8 cellular contexts compared by ENCODE assay signal in genomic region chr12:116955382-116956021, GRCh38. TPM values are rescaled to one million over a fixed set of nuclear protein-coding genes. Genes with fewer than 3 reads are reported as not detected.
DNase-seq lines count a peak whose midpoint lies in the region; ATAC-seq and TF ChIP-seq lines count a peak whose summit lies in the region.

No MANE protein-coding gene starts in this region.

- H3K9me3 Mint-ChIP-seq in activated T-cell treated with anti-CD3 and anti-CD28 coated beads, Interleukin-2, amount 50 U/mL, for 72 hours, result no peaks in the 10 kb centered on the region

- no peak overlapping the region for H3K27ac Mint-ChIP-seq in activated T-cell treated with anti-CD3 and anti-CD28 coated beads, Interleukin-2, amount 50 U/mL, for 72 hours

- DNase-seq in DMS53 (lab: John Stamatoyannopoulos, UW), result peak; percentile 67
- peak; percentile 52 for DNase-seq in HT-29 (ENCODE audit: low spot score)
- peak; percentile 73 for DNase-seq in kidney glomerular epithelial cell (lab: John Stamatoyannopoulos, UW)
- DNase-seq in AG20443 (ENCODE audit: low spot score), result no peak
- DNase-seq in activated T-cell treated with anti-CD3 and anti-CD28 coated beads, Interleukin-2, amount 50 U/mL, for 72 hours, result no peak

- no peaks in the 10 kb centered on the region for H3K36me3 Mint-ChIP-seq in activated T-cell treated with anti-CD3 and anti-CD28 coated beads, Interleukin-2, amount 50 U/mL, for 72 hours (ENCODE audit: insufficient read depth in 2 of 2)

- H3K27ac ChIP-seq in VCaP, result peak overlapping the region; percentile 30

- peak; percentile 80 for TF ChIP-seq CTCF in VCaP (conservative IDR thresholded peaks at IDR 0.05)

- H3K4me3 Mint-ChIP-seq in activated T-cell treated with anti-CD3 and anti-CD28 coated beads, Interleukin-2, amount 50 U/mL, for 72 hours, result no peak overlapping the region

- ATAC-seq in GM18505 (IDR thresholded peaks at IDR 0.05; ENCODE audit: unreplicated experiment) (no peak), HG03354 (IDR thresholded peaks at IDR 0.05; ENCODE audit: poor library complexity, severe bottlenecking, unreplicated experiment) (no peak)
- ATAC-seq in activated T-cell treated with anti-CD3 and anti-CD28 coated beads, Interleukin-2, amount 50 U/mL, for 72 hours (replicated peaks in 1 of 2), result no peak

- H3K4me1 Mint-ChIP-seq in activated T-cell treated with anti-CD3 and anti-CD28 coated beads, Interleukin-2, amount 50 U/mL, for 72 hours (ENCODE audit: low read depth), result peaks cover 25% of the 10 kb centered on the region

- no peaks in the 10 kb centered on the region for H3K27me3 Mint-ChIP-seq in activated T-cell treated with anti-CD3 and anti-CD28 coated beads, Interleukin-2, amount 50 U/mL, for 72 hours (ENCODE audit: low read depth)

- no peak for TF ChIP-seq POLR2A in GM18505 (IDR thresholded peaks at IDR 0.05; ENCODE audit: borderline replicate concordance, extremely low read depth, insufficient read depth, insufficient read length)

RNA-seq across cellular contexts. Expression of gene FBXW8, which starts 44.8 kb away (rescaled TPM):
- total RNA-seq in HT-29 (2014; rRNA removed; shearing (Covaris generic)), result 10.0 and 13.1 TPM in 2 replicates
- 10 to 100 TPM; 10.0 to 10.4 TPM for total RNA-seq in activated T-cell treated with anti-CD3 and anti-CD28 coated beads, Interleukin-2, amount 50 U/mL, for 72 hours

Comparison
In these comparisons a context has a peak if more than half of its experiments do, and no peak if none do; other contexts are left out.
1. DNase-seq: peak in DMS53 (single experiment), HT-29 (single experiment) and kidney glomerular epithelial cell (single experiment); none in AG20443 (single experiment) and activated T-cell treated with anti-CD3 and anti-CD28 coated beads, Interleukin-2, amount 50 U/mL, for 72 hours (0 of 2).